In genomic region chr6:15292721-15293302, GRCh38 we compare ENCODE assay signal across 17 cellular contexts. TPM values are rescaled to one million over a fixed set of nuclear protein-coding genes. Genes with fewer than 3 reads are reported as not detected.
DNase-seq lines count a peak whose midpoint lies in the region; ATAC-seq and TF ChIP-seq lines count a peak whose summit lies in the region.
"Had no signal": no experiment of that assay in that cellular context is flagged by ENCODE, and none has a peak within 500 bp of the region (broad histone marks: within the 10 kb centered on the region; RNA-seq: fewer than 3 reads in every experiment).

No MANE protein-coding gene starts in this region.

- H3K4me3 ChIP-seq in heart left ventricle: no peak overlapping the region
- no peak overlapping the region for H3K4me3 ChIP-seq in body of pancreas
- H3K4me3 ChIP-seq: K562, neural progenitor cell, spleen had no signal

- H3K4me1 ChIP-seq in heart left ventricle (peaks cover 0 to 70% (median 41%) of the 10 kb centered on the region in 12 donors), body of pancreas (peaks cover 6% of the 10 kb centered on the region)

- H3K4me1 Mint-ChIP-seq in T-helper 17 cell: peaks cover 41% of the 10 kb centered on the region

- no peak for DNase-seq in heart left ventricle
- no peak for DNase-seq in cardiac septum (ENCODE audit: low spot score)
- no peak for DNase-seq in T-helper 17 cell
- DNase-seq in myocyte (ENCODE audit: low read depth): peak; percentile 30
- DNase-seq in substantia nigra (lab: John Stamatoyannopoulos, UW): no peak
- no peak for DNase-seq in nucleus accumbens (lab: John Stamatoyannopoulos, UW)
- DNase-seq in body of pancreas: no peak
- DNase-seq: activated CD4-positive, alpha-beta T cell treated with anti-CD3 and anti-CD28 coated beads, Interleukin-2, amount 50 U/mL, for 48 hours; activated T-cell treated with anti-CD3 and anti-CD28 coated beads, Interleukin-2, amount 50 U/mL, for 1 hour; GDM1; NCI-H526 treated with DMSO at 0.1 percent for 48 hours had no signal

- H3K36me3 Mint-ChIP-seq in T-helper 17 cell (ENCODE audit: low read depth): peaks cover 5% of the 10 kb centered on the region

- TF ChIP-seq POLR2A in heart left ventricle (IDR thresholded peaks at IDR 0.05) (no peak), body of pancreas (IDR thresholded peaks at IDR 0.05) (no peak)

- H3K27ac ChIP-seq in heart left ventricle: peak overlapping the region in 9 of 12 donors; percentile 8 to 63 (median 48)
- H3K27ac ChIP-seq in substantia nigra (ENCODE audit: low read depth, low read length, poor library complexity, severe bottlenecking): peak overlapping the region; percentile 23
- no peak overlapping the region for H3K27ac ChIP-seq in body of pancreas
- H3K27ac ChIP-seq: neural progenitor cell, spleen had no signal

- 81 to 87% (median 85%) methylated on average over 7 of the region's 7 CpGs for WGBS in heart left ventricle, 4 donors
- 95 to 98% methylated on average over 7 of the region's 7 CpGs for WGBS in body of pancreas, 2 donors

- no peaks in the 10 kb centered on the region for H3K27me3 ChIP-seq in heart left ventricle
- no peaks in the 10 kb centered on the region for H3K27me3 ChIP-seq in body of pancreas
- H3K27me3 ChIP-seq: neural progenitor cell, spleen had no signal

- intact Hi-C loops in heart left ventricle (cut with DNase I) (no loop called here), cardiac septum (cut with DNase I) (no loop called here), body of pancreas (cut with DNase I) (no loop called here)

- H3K9me3 ChIP-seq in heart left ventricle (no peaks in the 10 kb centered on the region), T-helper 17 cell (ENCODE audit: control insufficient read depth, low read length, poor library complexity, severe bottlenecking) (no peaks in the 10 kb centered on the region), body of pancreas (no peaks in the 10 kb centered on the region)
- H3K9me3 ChIP-seq: spleen had no signal

- ATAC-seq in heart left ventricle (no peak), T-helper 17 cell (no peak), HG02870 (IDR thresholded peaks at IDR 0.05; ENCODE audit: unreplicated experiment) (no peak), body of pancreas (no peak)
- ATAC-seq: activated naive CD4-positive, alpha-beta T cell treated with anti-CD3 and anti-CD28 coated beads, Interleukin-2, amount 50 U/mL, for 72 hours; K562 had no signal

- no peaks in the 10 kb centered on the region for H3K36me3 ChIP-seq in heart left ventricle
- no peaks in the 10 kb centered on the region for H3K36me3 ChIP-seq in body of pancreas (replicated peaks in 1 of 2; ENCODE audit: insufficient read depth in 1 of 2, low read depth in 2 of 2)
- H3K36me3 ChIP-seq: neural progenitor cell, spleen had no signal

- peak overlapping the region; percentile 51 for H3K27ac Mint-ChIP-seq in T-helper 17 cell
- H3K27ac Mint-ChIP-seq: brain, neural progenitor cell had no signal

- no peak overlapping the region for H3K4me3 Mint-ChIP-seq in T-helper 17 cell
- H3K4me3 Mint-ChIP-seq: brain, neural progenitor cell had no signal

- H3K27me3 Mint-ChIP-seq in T-helper 17 cell: no peaks in the 10 kb centered on the region
- H3K27me3 Mint-ChIP-seq: brain had no signal

- no peak for TF ChIP-seq CTCF in heart left ventricle (IDR thresholded peaks at IDR 0.05)
- no peak for TF ChIP-seq CTCF in body of pancreas (IDR thresholded peaks at IDR 0.05)

RNA-seq across cellular contexts. Expression of gene JARID2, which starts 46.9 kb away (rescaled TPM):
- total RNA-seq in heart left ventricle: 10 to 100 TPM in 3 of 9 donors, 1 to 10 TPM in 6; 6.0 to 12.2 (median 8.5) TPM
- 1 to 10 TPM; 3.5 to 4.1 TPM for polyA plus RNA-seq in heart left ventricle
- total RNA-seq in cardiac septum: 4.5 TPM
- total RNA-seq in T-helper 17 cell: 10 to 100 TPM; 21.9 to 35.5 TPM
- 8.6 and 10.1 TPM in 2 replicates for total RNA-seq in myocyte
- 2.4 TPM for polyA plus RNA-seq in myocyte (2012)
- total RNA-seq in body of pancreas: 1 to 10 TPM; 3.6 to 4.6 TPM

Comparison
In these comparisons a context has a peak if more than half of its experiments do, and no peak if none do; other contexts are left out.
1. H3K27ac ChIP-seq: peak in heart left ventricle (9 of 12) and substantia nigra (single experiment); none in body of pancreas (0 of 4).